In the genomic region with DNA sequence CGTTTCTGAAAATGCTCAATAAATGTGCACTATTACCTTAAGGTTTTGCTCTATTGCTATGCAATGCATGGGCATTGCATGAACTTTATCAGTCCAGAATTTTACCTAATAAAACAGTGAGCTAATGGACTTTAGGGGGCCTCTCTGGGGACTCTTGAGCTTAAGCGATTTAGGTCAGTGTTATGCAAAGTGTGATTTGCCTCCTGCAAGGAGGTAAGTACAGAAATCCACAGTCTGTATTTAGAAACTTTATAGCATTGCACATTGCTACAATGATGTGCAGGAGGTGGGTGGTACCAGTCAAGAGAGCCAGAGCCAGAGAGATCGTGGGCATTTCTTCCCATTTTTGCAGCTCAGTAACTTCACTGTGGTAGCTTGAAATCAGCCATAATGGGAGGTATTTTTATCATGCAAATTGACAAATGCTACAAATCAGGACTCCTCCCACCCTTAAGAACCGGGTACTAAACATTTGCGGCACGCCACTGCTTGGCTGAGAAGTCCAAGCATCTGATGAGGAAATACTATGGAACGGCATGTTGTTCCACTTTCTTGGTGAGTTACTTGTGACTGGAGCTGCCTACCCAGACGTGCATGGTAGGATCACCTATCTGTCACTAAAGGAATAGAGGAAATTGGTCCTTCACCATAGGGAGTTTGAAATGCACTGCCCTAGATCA, we compare ENCODE assay signal across 15 cellular contexts.
DNase-seq lines count a peak whose midpoint lies in the region; ATAC-seq, FAIRE-seq and TF ChIP-seq lines count a peak whose summit lies in the region.
"Had no signal": no experiment of that assay in that cellular context is flagged by ENCODE, and none has a peak within 500 bp of the region (broad histone marks: within the 10 kb centered on the region; RNA-seq: fewer than 3 reads in every experiment).

No MANE protein-coding gene starts in this region.

- POLR2A ChIA-PET in naive thymus-derived CD8-positive, alpha-beta T cell (lab: Charles Lee) = no interaction called here

- ATAC-seq in left colon (no peak), HG03135 (IDR thresholded peaks at IDR 0.05; ENCODE audit: unreplicated experiment) (no peak)
- no peak for ATAC-seq in naive thymus-derived CD8-positive, alpha-beta T cell
- ATAC-seq in stimulated activated effector memory CD8-positive, alpha-beta T cell treated with anti-CD3 and anti-CD28 coated beads, Interleukin-12 subunit alpha, Interleukin-12 subunit beta, amount 100 ng/mL, for 72 hours = no peak

- H3K9ac ChIP-seq in HUES48 (ENCODE audit: low read depth, low read length) (no peak overlapping the region), astrocyte (ENCODE audit: low read length) (no peak overlapping the region), neural progenitor cell (no peak overlapping the region)

- H3K27ac Mint-ChIP-seq in astrocyte (ENCODE audit: unreplicated experiment) (peak overlapping the region; percentile 29), neural progenitor cell (no peak overlapping the region)
- no peak overlapping the region for H3K27ac Mint-ChIP-seq in naive thymus-derived CD8-positive, alpha-beta T cell
- H3K27ac Mint-ChIP-seq in stimulated activated effector memory CD8-positive, alpha-beta T cell treated with anti-CD3 and anti-CD28 coated beads, Interleukin-12 subunit alpha, Interleukin-12 subunit beta, amount 100 ng/mL, for 72 hours = no peak overlapping the region
- H3K27ac Mint-ChIP-seq: IgD-negative memory B cell had no signal

- no peak overlapping the region for H3K4me2 ChIP-seq in astrocyte (ENCODE audit: low read length)
- H3K4me2 ChIP-seq in neural progenitor cell = peak overlapping the region; percentile 59

- no peaks in the 10 kb centered on the region for H3K27me3 ChIP-seq in HUES48 (ENCODE audit: control insufficient read depth, insufficient read depth, low read length)
- H3K27me3 ChIP-seq in astrocyte (ENCODE audit: insufficient read depth, low read length) = no peaks in the 10 kb centered on the region
- peaks cover 24% of the 10 kb centered on the region for H3K27me3 ChIP-seq in neural progenitor cell
- H3K27me3 ChIP-seq: Peyer's patch had no signal

- H3K27me3 Mint-ChIP-seq in astrocyte (ENCODE audit: low read depth, unreplicated experiment) = no peaks in the 10 kb centered on the region
- H3K27me3 Mint-ChIP-seq in neural progenitor cell (ENCODE audit: insufficient read depth, low read depth) = peaks cover 7% of the 10 kb centered on the region
- peaks cover 0 to 1% (median 0%) of the 10 kb centered on the region in 5 donors for H3K27me3 Mint-ChIP-seq in naive thymus-derived CD8-positive, alpha-beta T cell

- H3K4me1 Mint-ChIP-seq in astrocyte (ENCODE audit: low read depth, unreplicated experiment) (peaks cover 8% of the 10 kb centered on the region), neural progenitor cell (peaks cover 4% of the 10 kb centered on the region)
- no peaks in the 10 kb centered on the region for H3K4me1 Mint-ChIP-seq in naive thymus-derived CD8-positive, alpha-beta T cell
- H3K4me1 Mint-ChIP-seq in stimulated activated effector memory CD8-positive, alpha-beta T cell treated with anti-CD3 and anti-CD28 coated beads, Interleukin-12 subunit alpha, Interleukin-12 subunit beta, amount 100 ng/mL, for 72 hours = no peaks in the 10 kb centered on the region
- H3K4me1 Mint-ChIP-seq: IgD-negative memory B cell had no signal

- H3K36me3 ChIP-seq in HUES48 (ENCODE audit: control insufficient read depth, insufficient read depth, low read length) (no peaks in the 10 kb centered on the region), astrocyte (ENCODE audit: insufficient read depth, low read length) (no peaks in the 10 kb centered on the region), neural progenitor cell (no peaks in the 10 kb centered on the region)
- H3K36me3 ChIP-seq: Peyer's patch had no signal

- TF ChIP-seq CTCF in astrocyte (IDR thresholded peaks at IDR 0.05; ENCODE audit: insufficient read depth, low read depth, low read length) (no peak), neural progenitor cell (IDR thresholded peaks at IDR 0.05) (no peak)

- H3K4me1 ChIP-seq in HUES48 (ENCODE audit: control insufficient read depth, insufficient read depth, low read length) = peaks cover 16% of the 10 kb centered on the region
- peaks cover 13% of the 10 kb centered on the region for H3K4me1 ChIP-seq in astrocyte (ENCODE audit: insufficient read depth, low read length)
- peaks cover 16% of the 10 kb centered on the region for H3K4me1 ChIP-seq in neural progenitor cell
- H3K4me1 ChIP-seq: Peyer's patch had no signal

- no peaks in the 10 kb centered on the region for H3K79me2 ChIP-seq in astrocyte (ENCODE audit: insufficient read depth, low read length)
- H3K79me2 ChIP-seq in neural progenitor cell (ENCODE audit: low read depth) = no peaks in the 10 kb centered on the region

- no peak for FAIRE-seq in astrocyte (lab: Jason Lieb, UNC)

- H3K9me3 ChIP-seq in HUES48 (ENCODE audit: control insufficient read depth, insufficient read depth, low read length) = no peaks in the 10 kb centered on the region
- H3K9me3 ChIP-seq in astrocyte (ENCODE audit: insufficient read depth, low read depth, low read length) = no peaks in the 10 kb centered on the region
- H3K9me3 ChIP-seq in neural progenitor cell (ENCODE audit: low read depth) = no peaks in the 10 kb centered on the region
- H3K9me3 ChIP-seq: Peyer's patch had no signal

- H4K20me1 ChIP-seq in astrocyte (ENCODE audit: insufficient read depth, low read length) (no peaks in the 10 kb centered on the region), neural progenitor cell (ENCODE audit: low read depth) (peaks cover 13% of the 10 kb centered on the region)

- H3K9me3 Mint-ChIP-seq in astrocyte (ENCODE audit: unreplicated experiment) (no peaks in the 10 kb centered on the region), neural progenitor cell (no peaks in the 10 kb centered on the region)
- no peaks in the 10 kb centered on the region for H3K9me3 Mint-ChIP-seq in naive thymus-derived CD8-positive, alpha-beta T cell
- H3K9me3 Mint-ChIP-seq in stimulated activated effector memory CD8-positive, alpha-beta T cell treated with anti-CD3 and anti-CD28 coated beads, Interleukin-12 subunit alpha, Interleukin-12 subunit beta, amount 100 ng/mL, for 72 hours = no peaks in the 10 kb centered on the region
- H3K9me3 Mint-ChIP-seq: IgD-negative memory B cell had no signal

- H3F3A ChIP-seq in neural progenitor cell (ENCODE audit: low read depth) = peaks cover 22% of the 10 kb centered on the region

- H3K36me3 Mint-ChIP-seq in astrocyte (ENCODE audit: low read depth, unreplicated experiment) (peaks cover 1% of the 10 kb centered on the region), neural progenitor cell (no peaks in the 10 kb centered on the region)
- peaks cover 0 to 3% (median 0%) of the 10 kb centered on the region in 3 donors for H3K36me3 Mint-ChIP-seq in naive thymus-derived CD8-positive, alpha-beta T cell
- H3K36me3 Mint-ChIP-seq in stimulated activated effector memory CD8-positive, alpha-beta T cell treated with anti-CD3 and anti-CD28 coated beads, Interleukin-12 subunit alpha, Interleukin-12 subunit beta, amount 100 ng/mL, for 72 hours = no peaks in the 10 kb centered on the region
- H3K36me3 Mint-ChIP-seq: IgD-negative memory B cell had no signal

- intact Hi-C loops in left colon (cut with DNase I, micrococcal nuclease) = no loop called here

- H3K4me3 Mint-ChIP-seq in astrocyte (ENCODE audit: unreplicated experiment) (no peak overlapping the region), neural progenitor cell (no peak overlapping the region)
- no peak overlapping the region for H3K4me3 Mint-ChIP-seq in naive thymus-derived CD8-positive, alpha-beta T cell
- H3K4me3 Mint-ChIP-seq in stimulated activated effector memory CD8-positive, alpha-beta T cell treated with anti-CD3 and anti-CD28 coated beads, Interleukin-12 subunit alpha, Interleukin-12 subunit beta, amount 100 ng/mL, for 72 hours = no peak overlapping the region
- H3K4me3 Mint-ChIP-seq: IgD-negative memory B cell had no signal

- H2AFZ ChIP-seq in astrocyte (ENCODE audit: low read depth, low read length) (no peak overlapping the region), neural progenitor cell (replicated peaks) (no peak overlapping the region)

- DNase-seq in astrocyte (ENCODE audit: low read depth) (no peak), neural progenitor cell (ENCODE audit: low spot score) (peak; percentile 25), left colon (no peak)
- DNase-seq in naive thymus-derived CD8-positive, alpha-beta T cell = no peak
- no peak for DNase-seq in stimulated activated effector memory CD8-positive, alpha-beta T cell treated with anti-CD3 and anti-CD28 coated beads, Interleukin-12 subunit alpha, Interleukin-12 subunit beta, amount 100 ng/mL, for 72 hours (ENCODE audit: low spot score in 2 of 2)
- DNase-seq: COR-L47, EL, H7, NCI-H187, NCI-H446 treated with DMSO at 0.1 percent for 48 hours, NCI-H774, Peyer's patch had no signal

- H3K4me3 ChIP-seq in HUES48 (ENCODE audit: low read depth, low read length) (no peak overlapping the region), astrocyte (ENCODE audit: insufficient read depth, low read depth, low read length) (no peak overlapping the region), neural progenitor cell (peak overlapping the region; percentile 4)
- H3K4me3 ChIP-seq: Peyer's patch had no signal

- H3K27ac ChIP-seq in HUES48 (ENCODE audit: low read depth, low read length) = peak overlapping the region; percentile 6
- H3K27ac ChIP-seq in astrocyte (ENCODE audit: low read depth, low read length) = no peak overlapping the region
- no peak overlapping the region for H3K27ac ChIP-seq in neural progenitor cell
- H3K27ac ChIP-seq: Peyer's patch had no signal
